In the genomic region with DNA sequence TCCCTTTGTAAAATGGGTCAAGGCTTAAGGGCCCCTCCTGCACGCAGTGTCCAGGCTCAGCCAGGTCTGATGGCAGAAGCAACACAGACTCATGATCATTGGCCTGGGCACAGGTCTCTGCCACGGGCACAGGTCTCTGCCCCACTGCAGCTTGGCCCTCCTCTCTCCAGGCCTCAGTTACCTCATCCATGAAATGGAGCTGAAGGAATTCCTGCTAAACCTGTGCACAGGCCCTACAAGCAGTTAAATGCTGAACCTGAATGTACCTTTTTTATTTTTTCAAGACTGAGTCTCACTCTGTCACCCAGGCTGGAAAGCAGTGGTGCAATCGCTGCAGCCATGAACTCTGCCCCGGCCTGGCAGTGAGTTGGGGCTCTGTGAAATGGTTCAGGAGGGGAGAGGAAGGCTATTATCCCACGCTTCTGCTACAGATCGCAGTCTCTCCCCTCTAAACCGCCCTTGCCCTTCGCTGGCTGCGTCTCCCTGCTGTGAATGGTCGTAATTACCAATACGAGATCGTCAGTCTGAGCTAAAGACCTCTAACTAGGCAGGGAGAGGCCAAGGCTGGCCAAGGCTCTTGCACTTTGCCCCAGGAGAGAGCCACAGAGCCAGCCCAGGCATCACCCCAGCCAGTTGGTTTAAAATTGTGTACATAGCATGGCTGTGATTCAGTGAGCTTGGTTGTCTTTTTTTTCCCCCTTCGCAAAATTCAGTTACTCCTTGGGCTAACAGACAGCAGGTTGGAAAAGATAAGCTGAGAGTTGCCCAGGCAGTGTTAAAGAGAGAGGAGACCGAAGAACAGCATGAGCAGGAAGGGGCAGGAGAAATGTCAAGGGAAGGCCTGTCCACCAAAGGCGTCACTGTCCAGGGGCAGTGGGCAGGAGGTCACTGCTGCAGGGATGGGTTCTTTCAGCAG, we compare ENCODE assay signal across 2 cellular contexts.
A peak's percentile ranks its signal among the peaks of the same experiment; 100 is the strongest.
TF ChIP-seq lines count a peak whose summit lies in the region.

No MANE protein-coding gene starts in this region.

TF ChIP-seq in IMR-90, 13 proteins besides CTCF, POLR2A, EP300 and RAD21:
- TF ChIP-seq MAZ (IDR thresholded peaks at IDR 0.05; ENCODE audit: borderline replicate concordance, low read depth, low read length): no peak
- no peak for TF ChIP-seq CHD1 (IDR thresholded peaks at IDR 0.05; ENCODE audit: low read depth, low read length)
- TF ChIP-seq, protein P1, sequence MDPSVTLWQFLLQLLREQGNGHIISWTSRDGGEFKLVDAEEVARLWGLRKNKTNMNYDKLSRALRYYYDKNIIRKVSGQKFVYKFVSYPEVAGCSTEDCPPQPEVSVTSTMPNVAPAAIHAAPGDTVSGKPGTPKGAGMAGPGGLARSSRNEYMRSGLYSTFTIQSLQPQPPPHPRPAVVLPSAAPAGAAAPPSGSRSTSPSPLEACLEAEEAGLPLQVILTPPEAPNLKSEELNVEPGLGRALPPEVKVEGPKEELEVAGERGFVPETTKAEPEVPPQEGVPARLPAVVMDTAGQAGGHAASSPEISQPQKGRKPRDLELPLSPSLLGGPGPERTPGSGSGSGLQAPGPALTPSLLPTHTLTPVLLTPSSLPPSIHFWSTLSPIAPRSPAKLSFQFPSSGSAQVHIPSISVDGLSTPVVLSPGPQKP (IDR thresholded peaks at IDR 0.05; ENCODE audit: borderline replicate concordance, low read depth, low read length): no peak
- TF ChIP-seq RFX5 (IDR thresholded peaks at IDR 0.05; ENCODE audit: low read depth, low read length): no peak
- TF ChIP-seq CEBPB (IDR thresholded peaks at IDR 0.05; ENCODE audit: low read depth, low read length): no peak
- TF ChIP-seq, protein P2, sequence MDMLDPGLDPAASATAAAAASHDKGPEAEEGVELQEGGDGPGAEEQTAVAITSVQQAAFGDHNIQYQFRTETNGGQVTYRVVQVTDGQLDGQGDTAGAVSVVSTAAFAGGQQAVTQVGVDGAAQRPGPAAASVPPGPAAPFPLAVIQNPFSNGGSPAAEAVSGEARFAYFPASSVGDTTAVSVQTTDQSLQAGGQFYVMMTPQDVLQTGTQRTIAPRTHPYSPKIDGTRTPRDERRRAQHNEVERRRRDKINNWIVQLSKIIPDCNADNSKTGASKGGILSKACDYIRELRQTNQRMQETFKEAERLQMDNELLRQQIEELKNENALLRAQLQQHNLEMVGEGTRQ (IDR thresholded peaks at IDR 0.05; ENCODE audit: low read depth, low read length): no peak
- no peak for TF ChIP-seq MAFK (IDR thresholded peaks at IDR 0.05; ENCODE audit: low read depth, low read length)
- no peak for TF ChIP-seq BHLHE40 (IDR thresholded peaks at IDR 0.05; ENCODE audit: low read depth, low read length)
- TF ChIP-seq MXI1 (IDR thresholded peaks at IDR 0.05; ENCODE audit: borderline replicate concordance, low read depth, low read length): no peak
- no peak for TF ChIP-seq SMC3 (IDR thresholded peaks at IDR 0.05; ENCODE audit: low read depth, low read length)
- no peak for TF ChIP-seq RCOR1 (IDR thresholded peaks at IDR 0.05; ENCODE audit: insufficient replicate concordance, low read length)
- TF ChIP-seq FOS (IDR thresholded peaks at IDR 0.05; ENCODE audit: low read depth, low read length): no peak
- no peak for TF ChIP-seq NFE2L2 (IDR thresholded peaks at IDR 0.05; ENCODE audit: low read depth, low read length)

TF ChIP-seq in WTC11, 78 proteins besides CTCF, POLR2A, EP300 and RAD21:
- TF ChIP-seq GABPB1 (CRISPR knock-in tag; IDR thresholded peaks at IDR 0.05): peak; percentile 58; the same call in 1 of the 2 replicates
- TF ChIP-seq, protein P3, sequence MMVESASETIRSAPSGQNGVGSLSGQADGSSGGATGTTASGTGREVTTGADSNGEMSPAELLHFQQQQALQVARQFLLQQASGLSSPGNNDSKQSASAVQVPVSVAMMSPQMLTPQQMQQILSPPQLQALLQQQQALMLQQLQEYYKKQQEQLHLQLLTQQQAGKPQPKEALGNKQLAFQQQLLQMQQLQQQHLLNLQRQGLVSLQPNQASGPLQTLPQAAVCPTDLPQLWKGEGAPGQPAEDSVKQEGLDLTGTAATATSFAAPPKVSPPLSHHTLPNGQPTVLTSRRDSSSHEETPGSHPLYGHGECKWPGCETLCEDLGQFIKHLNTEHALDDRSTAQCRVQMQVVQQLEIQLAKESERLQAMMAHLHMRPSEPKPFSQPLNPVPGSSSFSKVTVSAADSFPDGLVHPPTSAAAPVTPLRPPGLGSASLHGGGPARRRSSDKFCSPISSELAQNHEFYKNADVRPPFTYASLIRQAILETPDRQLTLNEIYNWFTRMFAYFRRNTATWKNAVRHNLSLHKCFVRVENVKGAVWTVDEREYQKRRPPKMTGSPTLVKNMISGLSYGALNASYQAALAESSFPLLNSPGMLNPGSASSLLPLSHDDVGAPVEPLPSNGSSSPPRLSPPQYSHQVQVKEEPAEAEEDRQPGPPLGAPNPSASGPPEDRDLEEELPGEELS (CRISPR knock-in tag; IDR thresholded peaks at IDR 0.05): no peak
- no peak for TF ChIP-seq ZNF423 (CRISPR knock-in tag; IDR thresholded peaks at IDR 0.05)
- TF ChIP-seq, protein P2 (CRISPR knock-in tag; IDR thresholded peaks at IDR 0.05): no peak
- TF ChIP-seq, protein P4, sequence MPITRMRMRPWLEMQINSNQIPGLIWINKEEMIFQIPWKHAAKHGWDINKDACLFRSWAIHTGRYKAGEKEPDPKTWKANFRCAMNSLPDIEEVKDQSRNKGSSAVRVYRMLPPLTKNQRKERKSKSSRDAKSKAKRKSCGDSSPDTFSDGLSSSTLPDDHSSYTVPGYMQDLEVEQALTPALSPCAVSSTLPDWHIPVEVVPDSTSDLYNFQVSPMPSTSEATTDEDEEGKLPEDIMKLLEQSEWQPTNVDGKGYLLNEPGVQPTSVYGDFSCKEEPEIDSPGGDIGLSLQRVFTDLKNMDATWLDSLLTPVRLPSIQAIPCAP (CRISPR knock-in tag; IDR thresholded peaks at IDR 0.05): no peak
- no peak for TF ChIP-seq NR3C1 (CRISPR knock-in tag; conservative IDR thresholded peaks at IDR 0.05; ENCODE audit: low read depth)
TF ChIP-seq in WTC11: peak in this region for 1.
